Comparison of ENCODE assay signal across 1 cellular context in the genomic region with DNA sequence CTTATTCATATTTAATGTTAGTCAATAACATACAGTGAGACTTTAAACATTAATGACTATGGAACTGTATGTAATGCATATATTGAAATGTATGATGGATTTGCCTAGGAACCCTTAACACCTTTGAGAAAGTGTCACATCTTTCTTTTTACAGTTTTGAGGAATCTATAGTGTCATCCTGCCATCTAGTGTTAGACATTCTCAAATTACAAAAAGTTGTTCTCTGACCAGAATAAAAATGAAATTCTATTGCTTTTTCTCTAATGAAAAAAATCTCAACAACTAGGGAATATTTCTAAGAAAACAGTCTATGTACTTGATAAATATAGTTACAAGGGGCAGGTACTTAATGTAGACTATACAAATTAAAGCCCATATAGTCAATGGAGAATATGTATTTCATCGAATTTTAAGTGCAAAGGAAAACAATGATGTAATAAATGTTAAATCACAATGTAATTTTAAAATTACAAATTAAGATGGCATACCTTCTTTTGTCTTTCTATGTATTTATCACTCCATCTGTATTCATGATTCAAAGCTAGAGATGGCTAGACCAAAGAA.
TF ChIP-seq lines count a peak whose summit lies in the region.

No MANE protein-coding gene starts in this region.

TF ChIP-seq in GM23338, 12 proteins besides CTCF, POLR2A, EP300 and RAD21 (continued from another document):
- TF ChIP-seq, protein P1, sequence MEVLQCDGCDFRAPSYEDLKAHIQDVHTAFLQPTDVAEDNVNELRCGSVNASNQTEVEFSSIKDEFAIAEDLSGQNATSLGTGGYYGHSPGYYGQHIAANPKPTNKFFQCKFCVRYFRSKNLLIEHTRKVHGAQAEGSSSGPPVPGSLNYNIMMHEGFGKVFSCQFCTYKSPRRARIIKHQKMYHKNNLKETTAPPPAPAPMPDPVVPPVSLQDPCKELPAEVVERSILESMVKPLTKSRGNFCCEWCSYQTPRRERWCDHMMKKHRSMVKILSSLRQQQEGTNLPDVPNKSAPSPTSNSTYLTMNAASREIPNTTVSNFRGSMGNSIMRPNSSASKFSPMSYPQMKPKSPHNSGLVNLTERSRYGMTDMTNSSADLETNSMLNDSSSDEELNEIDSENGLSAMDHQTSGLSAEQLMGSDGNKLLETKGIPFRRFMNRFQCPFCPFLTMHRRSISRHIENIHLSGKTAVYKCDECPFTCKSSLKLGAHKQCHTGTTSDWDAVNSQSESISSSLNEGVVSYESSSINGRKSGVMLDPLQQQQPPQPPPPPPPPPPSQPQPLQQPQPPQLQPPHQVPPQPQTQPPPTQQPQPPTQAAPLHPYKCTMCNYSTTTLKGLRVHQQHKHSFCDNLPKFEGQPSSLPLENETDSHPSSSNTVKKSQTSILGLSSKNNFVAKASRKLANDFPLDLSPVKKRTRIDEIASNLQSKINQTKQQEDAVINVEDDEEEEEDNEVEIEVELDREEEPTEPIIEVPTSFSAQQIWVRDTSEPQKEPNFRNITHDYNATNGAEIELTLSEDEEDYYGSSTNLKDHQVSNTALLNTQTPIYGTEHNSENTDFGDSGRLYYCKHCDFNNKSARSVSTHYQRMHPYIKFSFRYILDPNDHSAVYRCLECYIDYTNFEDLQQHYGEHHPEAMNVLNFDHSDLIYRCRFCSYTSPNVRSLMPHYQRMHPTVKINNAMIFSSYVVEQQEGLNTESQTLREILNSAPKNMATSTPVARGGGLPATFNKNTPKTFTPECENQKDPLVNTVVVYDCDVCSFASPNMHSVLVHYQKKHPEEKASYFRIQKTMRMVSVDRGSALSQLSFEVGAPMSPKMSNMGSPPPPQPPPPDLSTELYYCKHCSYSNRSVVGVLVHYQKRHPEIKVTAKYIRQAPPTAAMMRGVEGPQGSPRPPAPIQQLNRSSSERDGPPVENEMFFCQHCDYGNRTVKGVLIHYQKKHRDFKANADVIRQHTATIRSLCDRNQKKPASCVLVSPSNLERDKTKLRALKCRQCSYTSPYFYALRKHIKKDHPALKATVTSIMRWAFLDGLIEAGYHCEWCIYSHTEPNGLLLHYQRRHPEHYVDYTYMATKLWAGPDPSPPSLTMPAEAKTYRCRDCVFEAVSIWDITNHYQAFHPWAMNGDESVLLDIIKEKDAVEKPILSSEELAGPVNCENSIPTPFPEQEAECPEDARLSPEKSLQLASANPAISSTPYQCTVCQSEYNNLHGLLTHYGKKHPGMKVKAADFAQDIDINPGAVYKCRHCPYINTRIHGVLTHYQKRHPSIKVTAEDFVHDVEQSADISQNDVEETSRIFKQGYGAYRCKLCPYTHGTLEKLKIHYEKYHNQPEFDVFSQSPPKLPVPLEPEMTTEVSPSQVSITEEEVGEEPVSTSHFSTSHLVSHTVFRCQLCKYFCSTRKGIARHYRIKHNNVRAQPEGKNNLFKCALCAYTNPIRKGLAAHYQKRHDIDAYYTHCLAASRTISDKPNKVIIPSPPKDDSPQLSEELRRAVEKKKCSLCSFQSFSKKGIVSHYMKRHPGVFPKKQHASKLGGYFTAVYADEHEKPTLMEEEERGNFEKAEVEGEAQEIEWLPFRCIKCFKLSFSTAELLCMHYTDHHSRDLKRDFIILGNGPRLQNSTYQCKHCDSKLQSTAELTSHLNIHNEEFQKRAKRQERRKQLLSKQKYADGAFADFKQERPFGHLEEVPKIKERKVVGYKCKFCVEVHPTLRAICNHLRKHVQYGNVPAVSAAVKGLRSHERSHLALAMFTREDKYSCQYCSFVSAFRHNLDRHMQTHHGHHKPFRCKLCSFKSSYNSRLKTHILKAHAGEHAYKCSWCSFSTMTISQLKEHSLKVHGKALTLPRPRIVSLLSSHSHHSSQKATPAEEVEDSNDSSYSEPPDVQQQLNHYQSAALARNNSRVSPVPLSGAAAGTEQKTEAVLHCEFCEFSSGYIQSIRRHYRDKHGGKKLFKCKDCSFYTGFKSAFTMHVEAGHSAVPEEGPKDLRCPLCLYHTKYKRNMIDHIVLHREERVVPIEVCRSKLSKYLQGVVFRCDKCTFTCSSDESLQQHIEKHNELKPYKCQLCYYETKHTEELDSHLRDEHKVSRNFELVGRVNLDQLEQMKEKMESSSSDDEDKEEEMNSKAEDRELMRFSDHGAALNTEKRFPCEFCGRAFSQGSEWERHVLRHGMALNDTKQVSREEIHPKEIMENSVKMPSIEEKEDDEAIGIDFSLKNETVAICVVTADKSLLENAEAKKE (CRISPR knock-in tag; IDR thresholded peaks at IDR 0.05): no peak
